Comparison of ENCODE assay signal across 15 cellular contexts in genomic region chrX:13703135-13703534, GRCh38.
"Had no signal": no experiment of that assay in that cellular context is flagged by ENCODE, and none has a peak within 500 bp of the region (broad histone marks: within the 10 kb centered on the region; RNA-seq: fewer than 3 reads in every experiment).

No MANE protein-coding gene starts in this region.

- ATAC-seq: esophagus mucosa, left lobe of liver had no signal

- H3K27me3 Mint-ChIP-seq: activated B cell treated with CpG ODN at 0.5 μM for 24 hours, brain had no signal

- DNase-seq: activated B cell treated with CpG ODN at 0.5 μM for 24 hours; activated naive CD4-positive, alpha-beta T cell; amniotic stem cell; central memory CD4-positive, alpha-beta T cell; mammary epithelial cell; posterior cingulate gyrus; stimulated activated CD4-positive, alpha-beta T cell treated with anti-CD3 and anti-CD28 coated beads, Interleukin-4, amount 100 ng/mL, for 1 hour; stimulated activated naive CD4-positive, alpha-beta T cell; SW 1271; trophoblast cell had no signal

- H3K27ac Mint-ChIP-seq: activated B cell treated with CpG ODN at 0.5 μM for 24 hours; activated T-helper 1 cell treated with anti-CD3 and anti-CD28 coated beads, Interleukin-12 subunit alpha, Interleukin-12 subunit beta, Interleukin-2, Interleukin-4 antibody, amounts not matched to agents 30 ng/mL and 10 ng/mL and 1 ng/mL, durations not matched to agents 14 hours and 24 hours and 36 hours; T-helper 2 cell treated with Interferon-gamma antibody and Interleukin-4, amounts not matched to agents 5 μg/mL and 100 μg/mL, for 36 hours had no signal

- H3K9me3 Mint-ChIP-seq: activated B cell treated with CpG ODN at 0.5 μM for 24 hours; activated T-helper 1 cell treated with anti-CD3 and anti-CD28 coated beads, Interleukin-12 subunit alpha, Interleukin-12 subunit beta, Interleukin-2, Interleukin-4 antibody, amounts not matched to agents 30 ng/mL and 10 ng/mL and 1 ng/mL, durations not matched to agents 14 hours and 24 hours and 36 hours; T-helper 2 cell treated with Interferon-gamma antibody and Interleukin-4, amounts not matched to agents 5 μg/mL and 100 μg/mL, for 36 hours had no signal

- H3K4me3 Mint-ChIP-seq: activated B cell treated with CpG ODN at 0.5 μM for 24 hours; activated T-helper 1 cell treated with anti-CD3 and anti-CD28 coated beads, Interleukin-12 subunit alpha, Interleukin-12 subunit beta, Interleukin-2, Interleukin-4 antibody, amounts not matched to agents 30 ng/mL and 10 ng/mL and 1 ng/mL, durations not matched to agents 14 hours and 24 hours and 36 hours; brain; T-helper 2 cell treated with Interferon-gamma antibody and Interleukin-4, amounts not matched to agents 5 μg/mL and 100 μg/mL, for 36 hours had no signal
